Comparison of ENCODE assay signal across 1 cellular context in the genomic region with DNA sequence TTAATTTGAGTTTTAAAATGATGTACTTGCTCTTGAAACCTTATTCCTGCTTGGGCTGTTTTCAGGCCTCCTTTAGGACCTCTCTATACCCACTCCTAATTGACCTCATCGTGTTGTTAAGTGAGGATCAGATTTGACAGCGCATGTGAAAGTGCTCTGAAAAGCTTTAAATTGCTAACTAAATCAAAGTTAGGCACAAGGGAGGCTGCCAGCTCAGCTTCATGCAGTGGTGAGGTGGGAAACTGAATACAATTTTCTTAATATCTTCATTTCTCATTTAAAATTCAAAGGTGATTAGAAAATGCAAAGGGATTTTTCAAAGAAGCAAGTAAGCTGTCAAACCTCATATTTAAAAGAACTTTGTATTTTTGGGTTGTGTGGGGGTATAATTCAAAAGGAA.
TF ChIP-seq lines count a peak whose summit lies in the region.

No MANE protein-coding gene starts in this region.

TF ChIP-seq in SK-N-SH treated with all-trans-retinoic acid at 6 μM for 48 hours, 23 proteins besides CTCF, POLR2A, EP300 and RAD21 (continued from another document):
- TF ChIP-seq, protein P1, sequence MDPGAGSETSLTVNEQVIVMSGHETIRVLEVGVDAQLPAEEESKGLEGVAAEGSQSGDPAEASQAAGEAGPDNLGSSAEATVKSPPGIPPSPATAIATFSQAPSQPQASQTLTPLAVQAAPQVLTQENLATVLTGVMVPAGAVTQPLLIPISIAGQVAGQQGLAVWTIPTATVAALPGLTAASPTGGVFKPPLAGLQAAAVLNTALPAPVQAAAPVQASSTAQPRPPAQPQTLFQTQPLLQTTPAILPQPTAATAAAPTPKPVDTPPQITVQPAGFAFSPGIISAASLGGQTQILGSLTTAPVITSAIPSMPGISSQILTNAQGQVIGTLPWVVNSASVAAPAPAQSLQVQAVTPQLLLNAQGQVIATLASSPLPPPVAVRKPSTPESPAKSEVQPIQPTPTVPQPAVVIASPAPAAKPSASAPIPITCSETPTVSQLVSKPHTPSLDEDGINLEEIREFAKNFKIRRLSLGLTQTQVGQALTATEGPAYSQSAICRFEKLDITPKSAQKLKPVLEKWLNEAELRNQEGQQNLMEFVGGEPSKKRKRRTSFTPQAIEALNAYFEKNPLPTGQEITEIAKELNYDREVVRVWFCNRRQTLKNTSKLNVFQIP (CRISPR knock-in tag; IDR thresholded peaks at IDR 0.05; ENCODE audit: borderline replicate concordance, low read depth): no peak
- no peak for TF ChIP-seq SNAI2 (CRISPR knock-in tag; IDR thresholded peaks at IDR 0.05)
- TF ChIP-seq OSR1 (CRISPR knock-in tag; IDR thresholded peaks at IDR 0.05): no peak
- TF ChIP-seq GLIS3 (CRISPR knock-in tag; IDR thresholded peaks at IDR 0.05): no peak
- TF ChIP-seq, protein P2, sequence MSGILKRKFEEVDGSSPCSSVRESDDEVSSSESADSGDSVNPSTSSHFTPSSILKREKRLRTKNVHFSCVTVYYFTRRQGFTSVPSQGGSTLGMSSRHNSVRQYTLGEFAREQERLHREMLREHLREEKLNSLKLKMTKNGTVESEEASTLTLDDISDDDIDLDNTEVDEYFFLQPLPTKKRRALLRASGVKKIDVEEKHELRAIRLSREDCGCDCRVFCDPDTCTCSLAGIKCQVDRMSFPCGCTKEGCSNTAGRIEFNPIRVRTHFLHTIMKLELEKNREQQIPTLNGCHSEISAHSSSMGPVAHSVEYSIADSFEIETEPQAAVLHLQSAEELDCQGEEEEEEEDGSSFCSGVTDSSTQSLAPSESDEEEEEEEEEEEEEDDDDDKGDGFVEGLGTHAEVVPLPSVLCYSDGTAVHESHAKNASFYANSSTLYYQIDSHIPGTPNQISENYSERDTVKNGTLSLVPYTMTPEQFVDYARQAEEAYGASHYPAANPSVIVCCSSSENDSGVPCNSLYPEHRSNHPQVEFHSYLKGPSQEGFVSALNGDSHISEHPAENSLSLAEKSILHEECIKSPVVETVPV (CRISPR knock-in tag; IDR thresholded peaks at IDR 0.05): no peak
- TF ChIP-seq ESRRG (CRISPR knock-in tag; IDR thresholded peaks at IDR 0.05): no peak
- no peak for TF ChIP-seq CSDC2 (CRISPR knock-in tag; IDR thresholded peaks at IDR 0.05)
